22 cellular contexts compared by ENCODE assay signal in the genomic region with DNA sequence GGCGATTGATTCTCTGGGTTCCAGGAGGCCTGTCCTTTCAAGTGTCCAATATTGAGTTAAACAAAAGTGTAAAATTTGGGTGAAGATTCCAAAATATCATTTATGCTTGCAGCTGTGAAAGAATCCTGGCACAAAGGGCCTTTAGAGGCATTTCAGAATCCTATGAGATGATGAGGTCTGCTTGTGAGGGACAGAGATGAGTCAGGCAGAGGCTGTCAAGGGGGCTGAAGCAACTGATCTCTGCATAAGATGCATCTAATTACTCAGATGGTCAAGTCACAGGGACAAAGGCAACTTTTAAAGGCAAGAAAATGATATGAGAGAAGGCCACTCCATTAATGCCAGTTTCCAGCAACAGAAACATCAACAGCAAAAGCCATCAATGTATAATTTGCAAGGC.
DNase-seq lines count a peak whose midpoint lies in the region; ATAC-seq and TF ChIP-seq lines count a peak whose summit lies in the region.
"Had no signal": no experiment of that assay in that cellular context is flagged by ENCODE, and none has a peak within 500 bp of the region (broad histone marks: within the 10 kb centered on the region; RNA-seq: fewer than 3 reads in every experiment).

No MANE protein-coding gene starts in this region.

- H3K4me3 Mint-ChIP-seq in stimulated activated memory B cell treated with anti-CD40 and anti-IgM and Interleukin-4, amounts not matched to agents 10 μg/mL and 1 μg/mL and 100 μg/mL, for 72 hours = no peak overlapping the region
- H3K4me3 Mint-ChIP-seq: activated naive CD4-positive, alpha-beta T cell treated with anti-CD3 and anti-CD28 coated beads for 36 hours; activated T-cell treated with anti-CD3 and anti-CD28 coated beads, Interleukin-2, amount 50 U/mL, for 24 hours; B cell had no signal

- no peak overlapping the region for H3K9ac ChIP-seq in Karpas-422 (ENCODE audit: low read length)

- no peaks in the 10 kb centered on the region for H3K79me2 ChIP-seq in Karpas-422 (ENCODE audit: low read length)

- POLR2A ChIA-PET in Panc1 (lab: Charles Lee) = no interaction called here

- H3K4me1 Mint-ChIP-seq in stimulated activated memory B cell treated with anti-CD40 and anti-IgM and Interleukin-4, amounts not matched to agents 10 μg/mL and 1 μg/mL and 100 μg/mL, for 72 hours = no peaks in the 10 kb centered on the region
- H3K4me1 Mint-ChIP-seq: B cell had no signal

- H3K36me3 ChIP-seq in Panc1 (ENCODE audit: control insufficient read depth, insufficient read depth, low read length) (no peaks in the 10 kb centered on the region), tibial artery (no peaks in the 10 kb centered on the region), Karpas-422 (ENCODE audit: insufficient read depth, low read length) (no peaks in the 10 kb centered on the region)
- H3K36me3 ChIP-seq: thyroid gland had no signal

- peaks cover 4% of the 10 kb centered on the region for H3K9me3 Mint-ChIP-seq in stimulated activated memory B cell treated with anti-CD40 and anti-IgM and Interleukin-4, amounts not matched to agents 10 μg/mL and 1 μg/mL and 100 μg/mL, for 72 hours
- H3K9me3 Mint-ChIP-seq: activated naive CD4-positive, alpha-beta T cell treated with anti-CD3 and anti-CD28 coated beads for 36 hours had no signal

- ATAC-seq in GM19025 (IDR thresholded peaks at IDR 0.05; ENCODE audit: low read depth, unreplicated experiment) = peak; percentile 42
- no peak for ATAC-seq in Panc1
- ATAC-seq in stimulated activated memory B cell treated with anti-CD40 and anti-IgM and Interleukin-4, amounts not matched to agents 10 μg/mL and 1 μg/mL and 100 μg/mL, for 72 hours = no peak
- ATAC-seq: HCT116; PC-3; stimulated activated naive CD8-positive, alpha-beta T cell treated with anti-CD3 and anti-CD28 coated beads, Interleukin-15, Interleukin-2, amounts not matched to agents 100 U/mL and 50 U/mL, for 24 hours had no signal

- TSS peak; percentile 16 for BruUV-seq in Panc1 (replicated peaks; lab: Mats Ljungman, UMichigan)

- no peak overlapping the region for H3K27ac Mint-ChIP-seq in stimulated activated memory B cell treated with anti-CD40 and anti-IgM and Interleukin-4, amounts not matched to agents 10 μg/mL and 1 μg/mL and 100 μg/mL, for 72 hours
- H3K27ac Mint-ChIP-seq: activated naive CD4-positive, alpha-beta T cell treated with anti-CD3 and anti-CD28 coated beads for 36 hours; activated T-cell treated with anti-CD3 and anti-CD28 coated beads, Interleukin-2, amount 50 U/mL, for 24 hours; B cell had no signal

- no peaks in the 10 kb centered on the region for H4K20me1 ChIP-seq in Karpas-422 (ENCODE audit: insufficient read depth, low read depth, low read length)

- peaks cover 59% of the 10 kb centered on the region for H3K27me3 Mint-ChIP-seq in stimulated activated memory B cell treated with anti-CD40 and anti-IgM and Interleukin-4, amounts not matched to agents 10 μg/mL and 1 μg/mL and 100 μg/mL, for 72 hours

- TF ChIP-seq CTCF in Panc1 (IDR thresholded peaks at IDR 0.05) = no peak
- TF ChIP-seq CTCF in fibroblast of mammary gland (conservative IDR thresholded peaks at IDR 0.05; ENCODE audit: control insufficient read depth, insufficient read depth, low read depth, low read length) = no peak
- TF ChIP-seq CTCF in tibial artery (IDR thresholded peaks at IDR 0.05) = no peak

- in situ Hi-C loops in Panc1 (cut with HindIII; ENCODE audit: low pct_unique_long_range_greater_than_20kb, low sequenced_read_pairs) = no loop called here

- H3K4me1 ChIP-seq in Panc1 (ENCODE audit: control insufficient read depth, insufficient read depth, low read length) (no peaks in the 10 kb centered on the region), tibial artery (peaks cover 0 to 97% (median 22%) of the 10 kb centered on the region in 4 donors), Karpas-422 (ENCODE audit: low read length) (no peaks in the 10 kb centered on the region)
- H3K4me1 ChIP-seq: thyroid gland had no signal

- no peak overlapping the region for H2AFZ ChIP-seq in Karpas-422 (ENCODE audit: low read length)

- H3K4me3 ChIP-seq in Panc1 (ENCODE audit: low read depth in 2 of 2, low read length in 2 of 2) (no peak overlapping the region), fibroblast of mammary gland (ENCODE audit: control insufficient read depth, low read depth, low read length) (no peak overlapping the region), tibial artery (no peak overlapping the region), Karpas-422 (ENCODE audit: low read length) (no peak overlapping the region)
- H3K4me3 ChIP-seq: lung, thyroid gland had no signal

- DNase-seq in Panc1 (ENCODE audit: low read depth, low spot score) (no peak), fibroblast of mammary gland (ENCODE audit: low read depth) (peak; percentile 67), tibial artery (no peak), Karpas-422 (no peak), activated gamma-delta T cell treated with Interleukin-2 at 50 U/mL for 16 hours (no peak)
- DNase-seq: activated naive CD4-positive, alpha-beta T cell treated with anti-CD3 and anti-CD28 coated beads for 36 hours; activated T-cell treated with anti-CD3 and anti-CD28 coated beads, Interleukin-2, amount 50 U/mL, for 24 hours; central memory CD4-positive, alpha-beta T cell; COR-L47; NCI-H2081; NCI-H345; PC-3; stimulated activated CD4-positive, alpha-beta T cell treated with anti-CD3 and anti-CD28 coated beads, Interleukin-4, amount 100 ng/mL, for 1 hour; stimulated activated naive CD8-positive, alpha-beta T cell treated with anti-CD3 and anti-CD28 coated beads, Interleukin-15, Interleukin-2, amounts not matched to agents 100 U/mL and 50 U/mL, for 24 hours; T-helper 1 cell; thyroid gland had no signal

- H3K27me3 ChIP-seq in Panc1 (ENCODE audit: control insufficient read depth, insufficient read depth, low read length) (no peaks in the 10 kb centered on the region), tibial artery (no peaks in the 10 kb centered on the region), Karpas-422 (ENCODE audit: low read length) (no peaks in the 10 kb centered on the region)
- H3K27me3 ChIP-seq: thyroid gland had no signal

- H3K9me3 ChIP-seq in Panc1 (ENCODE audit: control insufficient read depth, insufficient read depth, low read depth, low read length) (no peaks in the 10 kb centered on the region), tibial artery (no peaks in the 10 kb centered on the region), Karpas-422 (ENCODE audit: low read length) (no peaks in the 10 kb centered on the region)
- H3K9me3 ChIP-seq: thyroid gland had no signal

- intact Hi-C loops in Panc1 (cut with micrococcal nuclease; ENCODE audit: unreplicated experiment) = no loop called here
- intact Hi-C loops in tibial artery (cut with DNase I; ENCODE audit: low total_unique reads) = no loop called here

- no peaks in the 10 kb centered on the region for H3K9me2 ChIP-seq in Karpas-422 (replicated peaks; ENCODE audit: insufficient read depth, low read length)

- H3K36me3 Mint-ChIP-seq in stimulated activated memory B cell treated with anti-CD40 and anti-IgM and Interleukin-4, amounts not matched to agents 10 μg/mL and 1 μg/mL and 100 μg/mL, for 72 hours = no peaks in the 10 kb centered on the region

- no peak overlapping the region for H3K4me2 ChIP-seq in Karpas-422 (ENCODE audit: low read depth, low read length, poor library complexity, severe bottlenecking)

- H3K27ac ChIP-seq in Panc1 (ENCODE audit: low read length) (no peak overlapping the region), tibial artery (peak overlapping the region; percentile 21 to 73), Karpas-422 (ENCODE audit: low read length) (no peak overlapping the region)
- H3K27ac ChIP-seq: epithelial cell of prostate, thyroid gland had no signal

- CTCF ChIA-PET in Panc1 (lab: Charles Lee) = no interaction called here

Comparison
In these comparisons a context has a peak if more than half of its experiments do, and no peak if none do; other contexts are left out.
1. H3K27ac ChIP-seq: peak in tibial artery (2 of 2); none in Panc1 (single experiment) and Karpas-422 (single experiment).